15 cellular contexts compared by ENCODE assay signal in the genomic region with DNA sequence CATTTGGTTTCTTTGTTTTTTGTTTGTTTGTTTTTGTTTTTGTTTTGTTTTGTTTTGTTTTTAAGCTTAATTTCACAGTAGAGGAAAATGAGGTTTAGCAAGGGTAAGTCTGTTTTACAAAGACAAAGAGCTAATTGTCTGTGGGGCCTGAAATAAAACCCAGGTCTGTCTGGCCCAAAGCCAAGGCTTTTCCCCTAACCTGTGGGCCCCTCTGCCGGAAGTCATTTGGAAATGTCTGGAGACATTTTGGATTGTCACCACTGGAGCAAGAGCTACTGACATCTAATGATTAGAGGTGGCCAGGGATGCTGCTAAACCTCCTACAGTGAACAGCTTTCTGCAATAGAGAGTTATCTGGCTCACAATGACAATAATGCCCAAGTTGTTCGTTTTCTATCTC.
A peak's percentile ranks its signal among the peaks of the same experiment; 100 is the strongest.
DNase-seq lines count a peak whose midpoint lies in the region.
"Had no signal": no experiment of that assay in that cellular context is flagged by ENCODE, and none has a peak within 500 bp of the region (broad histone marks: within the 10 kb centered on the region; RNA-seq: fewer than 3 reads in every experiment).

No MANE protein-coding gene starts in this region.

- H3K27ac Mint-ChIP-seq in activated CD4-positive, alpha-beta memory T cell treated with anti-CD3 and anti-CD28 coated beads for 36 hours = no peak overlapping the region
- H3K27ac Mint-ChIP-seq: CD14-positive monocyte; CD4-positive, alpha-beta memory T cell; H9 had no signal

- H3K36me3 Mint-ChIP-seq in activated CD4-positive, alpha-beta memory T cell treated with anti-CD3 and anti-CD28 coated beads for 36 hours = no peaks in the 10 kb centered on the region
- H3K36me3 Mint-ChIP-seq: CD14-positive monocyte; CD4-positive, alpha-beta memory T cell had no signal

- no peak overlapping the region for H3K4me3 Mint-ChIP-seq in activated CD4-positive, alpha-beta memory T cell treated with anti-CD3 and anti-CD28 coated beads for 36 hours
- H3K4me3 Mint-ChIP-seq: CD14-positive monocyte; CD4-positive, alpha-beta memory T cell; H9 had no signal

- CTCF ChIA-PET in activated CD4-positive, alpha-beta memory T cell treated with anti-CD3 and anti-CD28 coated beads for 36 hours (lab: Charles Lee) = no interaction called here

- no peaks in the 10 kb centered on the region for H3K4me1 Mint-ChIP-seq in activated CD4-positive, alpha-beta memory T cell treated with anti-CD3 and anti-CD28 coated beads for 36 hours (ENCODE audit: low read depth)
- H3K4me1 Mint-ChIP-seq: CD14-positive monocyte; CD4-positive, alpha-beta memory T cell; H9 had no signal

- H3K9me3 Mint-ChIP-seq in activated CD4-positive, alpha-beta memory T cell treated with anti-CD3 and anti-CD28 coated beads for 36 hours = no peaks in the 10 kb centered on the region

- intact Hi-C loops in activated CD4-positive, alpha-beta memory T cell treated with anti-CD3 and anti-CD28 coated beads for 36 hours (cut with micrococcal nuclease) = no loop called here

- H3K27me3 Mint-ChIP-seq in activated CD4-positive, alpha-beta memory T cell treated with anti-CD3 and anti-CD28 coated beads for 36 hours = no peaks in the 10 kb centered on the region
- H3K27me3 Mint-ChIP-seq: CD4-positive, alpha-beta memory T cell had no signal

- peak; percentile 5 for DNase-seq in DMS 273 (lab: John Stamatoyannopoulos, UW; ENCODE audit: unreplicated experiment)
- DNase-seq in DMS 273 treated with DMSO at 0.1 percent for 48 hours (lab: John Stamatoyannopoulos, UW) = no peak
- DNase-seq in NCI-H2227 (lab: John Stamatoyannopoulos, UW; ENCODE audit: unreplicated experiment) = peak; percentile 28
- DNase-seq in NCI-H2227 treated with DMSO at 0.1 percent for 48 hours (lab: John Stamatoyannopoulos, UW) = no peak
- peak; percentile 2 for DNase-seq in activated gamma-delta T cell (lab: John Stamatoyannopoulos, UW)
- no peak for DNase-seq in activated gamma-delta T cell treated with Interleukin-2 at 50 U/mL for 16 hours
- DNase-seq in activated CD4-positive, alpha-beta memory T cell treated with anti-CD3 and anti-CD28 coated beads for 36 hours = no peak
- DNase-seq in NCI-H1694 (lab: John Stamatoyannopoulos, UW) = no peak
- DNase-seq: AML-193; CD4-positive, alpha-beta memory T cell; DMS53; DND-41; EL; H9 had no signal

- POLR2A ChIA-PET in activated CD4-positive, alpha-beta memory T cell treated with anti-CD3 and anti-CD28 coated beads for 36 hours (lab: Charles Lee) = no interaction called here

Comparison
In these comparisons a context has a peak if more than half of its experiments do, and no peak if none do; other contexts are left out.
1. DNase-seq: peak in DMS 273 (single experiment), NCI-H2227 (single experiment) and activated gamma-delta T cell (single experiment); none in DMS 273 treated with DMSO at 0.1 percent for 48 hours (single experiment), NCI-H2227 treated with DMSO at 0.1 percent for 48 hours (single experiment), activated gamma-delta T cell treated with Interleukin-2 at 50 U/mL for 16 hours (single experiment), activated CD4-positive, alpha-beta memory T cell treated with anti-CD3 and anti-CD28 coated beads for 36 hours (single experiment) and NCI-H1694 (single experiment).